In genomic region chr6:146289816-146290588, GRCh38 we compare ENCODE assay signal across 10 cellular contexts.
DNase-seq lines count a peak whose midpoint lies in the region; ATAC-seq and TF ChIP-seq lines count a peak whose summit lies in the region.
"Had no signal": no experiment of that assay in that cellular context is flagged by ENCODE, and none has a peak within 500 bp of the region (broad histone marks: within the 10 kb centered on the region; RNA-seq: fewer than 3 reads in every experiment).

No MANE protein-coding gene starts in this region.

- peak; percentile 89 for ATAC-seq in RWPE2 (ENCODE audit: low read depth)

- DNase-seq in HFFc6 (peak; percentile 25), RWPE2 (ENCODE audit: low spot score) (no peak), fibroblast of pulmonary artery (ENCODE audit: low read depth) (peak; percentile 93), skeletal muscle cell (ENCODE audit: low read depth) (peak; percentile 68), NCI-H748 treated with DMSO at 0.1 percent for 48 hours (lab: John Stamatoyannopoulos, UW) (no peak), NCI-H1694 treated with DMSO at 0.1 percent for 48 hours (lab: John Stamatoyannopoulos, UW) (no peak), HuH-7 (ENCODE audit: low spot score) (no peak)
- DNase-seq: cerebellar nuclear complex, NCI-H2171 had no signal

- no peaks in the 10 kb centered on the region for H3K27me3 ChIP-seq in RWPE2 (ENCODE audit: insufficient read depth, poor library complexity, severe bottlenecking)

- no peak overlapping the region for H3K4me3 Mint-ChIP-seq in HFFc6

- H3K4me3 ChIP-seq in RWPE2 (ENCODE audit: severe bottlenecking) (no peak overlapping the region), fibroblast of pulmonary artery (replicated peaks; ENCODE audit: low read depth, low read length) (no peak overlapping the region), skeletal muscle cell (ENCODE audit: low read depth, low read length) (no peak overlapping the region)

- H3K36me3 ChIP-seq in RWPE2 (ENCODE audit: low read depth) = no peaks in the 10 kb centered on the region

- no peak overlapping the region for H3K27ac Mint-ChIP-seq in HFFc6

- H3K4me1 ChIP-seq in RWPE2 (ENCODE audit: insufficient read depth, poor library complexity, severe bottlenecking) = peaks cover 11% of the 10 kb centered on the region

- H3K9me3 Mint-ChIP-seq in HFFc6 = no peaks in the 10 kb centered on the region

- TF ChIP-seq CTCF in HFFc6 (IDR thresholded peaks at IDR 0.05) (no peak), RWPE2 (IDR thresholded peaks at IDR 0.05; ENCODE audit: poor library complexity, severe bottlenecking) (no peak), fibroblast of pulmonary artery (IDR thresholded peaks at IDR 0.05; ENCODE audit: low read length, missing control alignments) (no peak)

- peak overlapping the region; percentile 18 for H3K27ac ChIP-seq in RWPE2 (ENCODE audit: poor library complexity, severe bottlenecking)
- H3K27ac ChIP-seq: VCaP had no signal

- no peaks in the 10 kb centered on the region for H3K9me3 ChIP-seq in RWPE2 (ENCODE audit: severe bottlenecking)

- no peaks in the 10 kb centered on the region for H3K36me3 Mint-ChIP-seq in HFFc6 (ENCODE audit: low read depth)

- H3K4me1 Mint-ChIP-seq in HFFc6 (ENCODE audit: low read depth) = peaks cover 9% of the 10 kb centered on the region; the same call in 1 of the 2 replicates

- no peaks in the 10 kb centered on the region for H3K27me3 Mint-ChIP-seq in HFFc6 (ENCODE audit: insufficient read depth)

Comparison
In these comparisons a context has a peak if more than half of its experiments do, and no peak if none do; other contexts are left out.
1. DNase-seq: peak in HFFc6 (single experiment), fibroblast of pulmonary artery (single experiment) and skeletal muscle cell (single experiment); none in RWPE2 (single experiment), NCI-H748 treated with DMSO at 0.1 percent for 48 hours (single experiment), NCI-H1694 treated with DMSO at 0.1 percent for 48 hours (single experiment) and HuH-7 (single experiment).